Comparison of ENCODE assay signal across 8 cellular contexts in the genomic region with DNA sequence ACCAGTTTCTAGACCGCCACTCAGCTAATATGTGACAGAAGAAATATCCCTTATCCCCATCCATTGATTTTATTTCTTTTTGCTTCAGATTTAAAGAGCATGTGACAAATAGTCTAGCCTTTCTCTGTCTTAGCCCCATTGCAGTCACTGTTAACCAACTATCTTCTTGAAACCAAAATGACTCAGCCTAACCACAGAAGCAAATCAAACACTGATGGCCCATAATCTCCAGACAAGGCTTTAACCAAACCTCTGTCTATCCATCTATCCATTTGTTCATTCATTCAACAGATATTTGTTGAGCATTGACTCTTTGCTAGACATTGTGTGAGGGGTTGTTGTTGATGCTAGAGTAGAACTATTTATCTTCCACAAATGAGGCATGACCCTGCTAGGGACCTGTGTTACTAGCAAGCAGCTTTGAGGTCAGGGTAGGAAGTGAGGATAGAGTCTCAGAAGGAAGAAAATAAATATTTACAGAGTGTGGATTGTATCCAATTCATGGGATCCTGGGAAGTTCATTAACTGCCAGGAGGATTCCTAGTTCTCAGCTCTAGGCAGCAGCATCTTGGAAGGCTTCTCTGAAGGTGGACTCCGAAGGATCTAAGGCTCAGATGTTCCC. TPM values are rescaled to one million over a fixed set of nuclear protein-coding genes. Genes with fewer than 3 reads are reported as not detected.
DNase-seq lines count a peak whose midpoint lies in the region; ATAC-seq and TF ChIP-seq lines count a peak whose summit lies in the region.
"Had no signal": no experiment of that assay in that cellular context is flagged by ENCODE, and none has a peak within 500 bp of the region (broad histone marks: within the 10 kb centered on the region; RNA-seq: fewer than 3 reads in every experiment).

No MANE protein-coding gene starts in this region.

- no peaks in the 10 kb centered on the region for H3K27me3 Mint-ChIP-seq in osteocyte (ENCODE audit: unreplicated experiment)

- H3K4me1 Mint-ChIP-seq in osteocyte (ENCODE audit: unreplicated experiment), result peaks cover 15% of the 10 kb centered on the region

- ATAC-seq in GM19035 (IDR thresholded peaks at IDR 0.05; ENCODE audit: unreplicated experiment), result peak; percentile 96
- peak; percentile 81 for ATAC-seq in HG02763 (IDR thresholded peaks at IDR 0.05; ENCODE audit: unreplicated experiment)
- ATAC-seq in HG03439 (IDR thresholded peaks at IDR 0.05; ENCODE audit: unreplicated experiment), result no peak

- H3K27ac Mint-ChIP-seq in osteocyte (ENCODE audit: unreplicated experiment), result peak overlapping the region; percentile 59

- peaks cover 12% of the 10 kb centered on the region for H3K9me3 Mint-ChIP-seq in osteocyte (ENCODE audit: unreplicated experiment)

- DNase-seq in OCI-M1 (lab: John Stamatoyannopoulos, UW), result peak; percentile 42
- DNase-seq in osteocyte (ENCODE audit: extremely low spot score, unreplicated experiment), result no peak
- DNase-seq in NCI-H2081 treated with DMSO at 0.1 percent for 48 hours (lab: John Stamatoyannopoulos, UW), result no peak
- DNase-seq in medulla oblongata (ENCODE audit: extremely low spot score), result no peak
- DNase-seq: stimulated activated CD4-positive, alpha-beta T cell treated with anti-CD3 and anti-CD28 coated beads, Interleukin-1b, Interleukin-23, amount 100 ng/mL, for 48 hours had no signal

- no peak for TF ChIP-seq CTCF in osteocyte (IDR thresholded peaks at IDR 0.05)

- peaks cover 23% of the 10 kb centered on the region for H3K36me3 Mint-ChIP-seq in osteocyte (ENCODE audit: unreplicated experiment)

- no peak overlapping the region for H3K4me3 Mint-ChIP-seq in osteocyte (ENCODE audit: unreplicated experiment)

RNA-seq across cellular contexts. Expression of a gene that starts 22.5 kb away (rescaled TPM):
- 67.7 and 70.3 TPM in 2 replicates for total RNA-seq in osteocyte

RNA-seq across cellular contexts. Expression of a gene that starts 22.8 kb away (rescaled TPM):
- total RNA-seq in osteocyte, result 26.4 and 28.1 TPM in 2 replicates

RNA-seq across cellular contexts. Expression of a gene that starts 39.8 kb away (rescaled TPM):
- 242 and 266 TPM in 2 replicates for total RNA-seq in osteocyte

RNA-seq across cellular contexts. Expression of a gene that starts 44.6 kb away (rescaled TPM):
- total RNA-seq in osteocyte, result not detected in 2 replicates

RNA-seq across cellular contexts. Expression of a gene that starts 54.7 kb away (rescaled TPM):
- total RNA-seq in osteocyte, result 16.8 and 17.5 TPM in 2 replicates
